1 cellular context compared by ENCODE assay signal in the genomic region with DNA sequence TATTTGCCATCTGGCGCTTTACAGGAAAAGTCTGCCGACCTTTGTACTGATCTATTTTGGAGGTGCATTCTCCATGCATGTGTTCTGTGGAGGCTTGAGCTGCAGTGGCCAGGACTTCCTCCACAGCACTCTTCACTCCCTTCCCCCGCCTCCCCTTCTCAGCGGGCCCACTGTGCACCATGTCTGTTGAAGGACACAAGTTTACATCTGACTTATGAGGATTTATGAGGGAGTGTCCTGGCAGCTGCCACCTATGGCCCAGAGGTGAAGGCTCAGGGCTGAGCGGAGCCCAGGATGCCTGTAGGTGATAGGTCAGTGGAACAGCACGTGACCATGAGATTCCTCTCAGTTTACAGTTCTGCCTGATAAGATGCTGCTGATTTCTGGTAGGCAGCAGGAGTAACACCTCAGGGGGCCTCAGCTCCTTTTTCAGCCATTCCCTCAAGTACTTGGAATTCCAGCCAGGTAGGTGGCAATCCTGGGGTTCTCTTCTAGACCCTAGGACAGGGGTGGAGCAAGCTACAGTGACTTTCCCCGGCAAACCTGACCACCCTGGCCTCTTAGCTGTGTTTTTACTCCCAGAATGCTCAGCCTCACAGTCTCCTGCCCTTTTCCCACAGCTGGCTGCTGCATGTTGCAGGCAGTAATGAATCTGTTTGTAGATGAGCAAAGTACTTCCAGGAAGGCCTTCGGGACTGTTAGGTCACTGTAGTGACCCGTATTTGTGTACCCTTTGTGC.
TF ChIP-seq lines count a peak whose summit lies in the region.

No MANE protein-coding gene starts in this region.

TF ChIP-seq in HepG2, 621 proteins besides CTCF, POLR2A, EP300 and RAD21 (continued from another document and continues in another):
- TF ChIP-seq LCORL (IDR thresholded peaks at IDR 0.05) (peak; percentile 66; the same call in 1 of the 2 replicates), LCORL (CRISPR knock-in tag; IDR thresholded peaks at IDR 0.05) (peak; percentile 87), ZNF549 (CRISPR knock-in tag; IDR thresholded peaks at IDR 0.05) (no peak), THAP11 (CRISPR knock-in tag; IDR thresholded peaks at IDR 0.05) (peak; percentile 40; the same call in 1 of the 2 replicates), EED (CRISPR knock-in tag; IDR thresholded peaks at IDR 0.05) (no peak), ZC3H4 (CRISPR knock-in tag; IDR thresholded peaks at IDR 0.05; ENCODE audit: borderline replicate concordance) (no peak), KAT8 (CRISPR knock-in tag; IDR thresholded peaks at IDR 0.05) (peak; percentile 20; the same call in 1 of the 2 replicates), FOXK2 (IDR thresholded peaks at IDR 0.05) (0 out of 2 replicates have a peak, but pooled peaks have one; percentile 24), SNRNP70 (IDR thresholded peaks at IDR 0.05; ENCODE audit: low read depth, low read length) (no peak), DNMT1 (CRISPR knock-in tag; IDR thresholded peaks at IDR 0.05) (no peak), ZFP36 (IDR thresholded peaks at IDR 0.05; ENCODE audit: borderline replicate concordance, low read depth, low read length, partially characterized antibody) (no peak), ZKSCAN1 (IDR thresholded peaks at IDR 0.05; ENCODE audit: low read length) (peak; percentile 87), PCBP2 (optimal IDR thresholded peaks at IDR 0.05; ENCODE audit: low read depth, low read length, poor library complexity, severe bottlenecking) (no peak), ZBTB7B (CRISPR knock-in tag; IDR thresholded peaks at IDR 0.05) (0 out of 2 replicates have a peak, but pooled peaks have one; percentile 39), HNF4G (IDR thresholded peaks at IDR 0.05; ENCODE audit: borderline replicate concordance, low read depth, low read length) (peak; percentile 92), HNF4G (CRISPR knock-in tag; IDR thresholded peaks at IDR 0.05; ENCODE audit: borderline replicate concordance, low read depth) (peak; percentile 86), FOSL1 (CRISPR knock-in tag; IDR thresholded peaks at IDR 0.05; ENCODE audit: borderline replicate concordance) (no peak), ZNF672 (CRISPR knock-in tag; IDR thresholded peaks at IDR 0.05) (no peak), TAF15 (IDR thresholded peaks at IDR 0.05; ENCODE audit: low read depth, low read length, poor library complexity, severe bottlenecking) (no peak), ADNP (CRISPR knock-in tag; IDR thresholded peaks at IDR 0.05) (no peak), ZKSCAN8 (CRISPR knock-in tag; IDR thresholded peaks at IDR 0.05; ENCODE audit: borderline replicate concordance) (peak; percentile 71; the same call in 1 of the 2 replicates), ZNF652 (CRISPR knock-in tag; IDR thresholded peaks at IDR 0.05; ENCODE audit: borderline replicate concordance, low read depth) (no peak), HMG20A (CRISPR knock-in tag; IDR thresholded peaks at IDR 0.05; ENCODE audit: borderline replicate concordance) (peak; percentile 40; the same call in 1 of the 2 replicates), GABPB1 (CRISPR knock-in tag; IDR thresholded peaks at IDR 0.05) (peak; percentile 42; the same call in 1 of the 2 replicates), KDM6A (CRISPR knock-in tag; IDR thresholded peaks at IDR 0.05; ENCODE audit: low read depth) (peak; percentile 94), ZZZ3 (CRISPR knock-in tag; IDR thresholded peaks at IDR 0.05; ENCODE audit: borderline replicate concordance) (no peak), IKZF4 (CRISPR knock-in tag; IDR thresholded peaks at IDR 0.05; ENCODE audit: borderline replicate concordance, low read depth, not compliant biosample characterization) (no peak), ZNF20 (CRISPR knock-in tag; IDR thresholded peaks at IDR 0.05) (no peak), ZNF572 (CRISPR knock-in tag; IDR thresholded peaks at IDR 0.05) (no peak), ZNF383 (CRISPR knock-in tag; IDR thresholded peaks at IDR 0.05; ENCODE audit: borderline replicate concordance) (no peak), HDAC6 (IDR thresholded peaks at IDR 0.05; ENCODE audit: low read depth, low read length) (no peak), ZNF790 (CRISPR knock-in tag; IDR thresholded peaks at IDR 0.05; ENCODE audit: borderline replicate concordance) (peak; percentile 65; the same call in 1 of the 2 replicates), MEF2D (CRISPR knock-in tag; IDR thresholded peaks at IDR 0.05) (peak; percentile 92), KLF16 (CRISPR knock-in tag; IDR thresholded peaks at IDR 0.05) (no peak), ZNF709 (CRISPR knock-in tag; IDR thresholded peaks at IDR 0.05) (0 out of 2 replicates have a peak, but pooled peaks have one; percentile 43)
- TF ChIP-seq, protein P1, sequence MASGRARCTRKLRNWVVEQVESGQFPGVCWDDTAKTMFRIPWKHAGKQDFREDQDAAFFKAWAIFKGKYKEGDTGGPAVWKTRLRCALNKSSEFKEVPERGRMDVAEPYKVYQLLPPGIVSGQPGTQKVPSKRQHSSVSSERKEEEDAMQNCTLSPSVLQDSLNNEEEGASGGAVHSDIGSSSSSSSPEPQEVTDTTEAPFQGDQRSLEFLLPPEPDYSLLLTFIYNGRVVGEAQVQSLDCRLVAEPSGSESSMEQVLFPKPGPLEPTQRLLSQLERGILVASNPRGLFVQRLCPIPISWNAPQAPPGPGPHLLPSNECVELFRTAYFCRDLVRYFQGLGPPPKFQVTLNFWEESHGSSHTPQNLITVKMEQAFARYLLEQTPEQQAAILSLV (CRISPR knock-in tag; IDR thresholded peaks at IDR 0.05; ENCODE audit: borderline replicate concordance): 0 out of 2 replicates have a peak, but pooled peaks have one; percentile 42
- TF ChIP-seq, protein P2, sequence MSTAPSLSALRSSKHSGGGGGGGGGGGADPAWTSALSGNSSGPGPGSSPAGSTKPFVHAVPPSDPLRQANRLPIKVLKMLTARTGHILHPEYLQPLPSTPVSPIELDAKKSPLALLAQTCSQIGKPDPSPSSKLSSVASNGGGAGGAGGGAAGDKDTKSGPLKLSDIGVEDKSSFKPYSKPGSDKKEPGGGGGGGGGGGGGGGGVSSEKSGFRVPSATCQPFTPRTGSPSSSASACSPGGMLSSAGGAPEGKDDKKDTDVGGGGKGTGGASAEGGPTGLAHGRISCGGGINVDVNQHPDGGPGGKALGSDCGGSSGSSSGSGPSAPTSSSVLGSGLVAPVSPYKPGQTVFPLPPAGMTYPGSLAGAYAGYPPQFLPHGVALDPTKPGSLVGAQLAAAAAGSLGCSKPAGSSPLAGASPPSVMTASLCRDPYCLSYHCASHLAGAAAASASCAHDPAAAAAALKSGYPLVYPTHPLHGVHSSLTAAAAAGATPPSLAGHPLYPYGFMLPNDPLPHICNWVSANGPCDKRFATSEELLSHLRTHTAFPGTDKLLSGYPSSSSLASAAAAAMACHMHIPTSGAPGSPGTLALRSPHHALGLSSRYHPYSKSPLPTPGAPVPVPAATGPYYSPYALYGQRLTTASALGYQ (CRISPR knock-in tag; IDR thresholded peaks at IDR 0.05): no peak
- TF ChIP-seq, protein P3, sequence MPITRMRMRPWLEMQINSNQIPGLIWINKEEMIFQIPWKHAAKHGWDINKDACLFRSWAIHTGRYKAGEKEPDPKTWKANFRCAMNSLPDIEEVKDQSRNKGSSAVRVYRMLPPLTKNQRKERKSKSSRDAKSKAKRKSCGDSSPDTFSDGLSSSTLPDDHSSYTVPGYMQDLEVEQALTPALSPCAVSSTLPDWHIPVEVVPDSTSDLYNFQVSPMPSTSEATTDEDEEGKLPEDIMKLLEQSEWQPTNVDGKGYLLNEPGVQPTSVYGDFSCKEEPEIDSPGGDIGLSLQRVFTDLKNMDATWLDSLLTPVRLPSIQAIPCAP (CRISPR knock-in tag; IDR thresholded peaks at IDR 0.05; ENCODE audit: low read depth): no peak
- TF ChIP-seq, protein P4, sequence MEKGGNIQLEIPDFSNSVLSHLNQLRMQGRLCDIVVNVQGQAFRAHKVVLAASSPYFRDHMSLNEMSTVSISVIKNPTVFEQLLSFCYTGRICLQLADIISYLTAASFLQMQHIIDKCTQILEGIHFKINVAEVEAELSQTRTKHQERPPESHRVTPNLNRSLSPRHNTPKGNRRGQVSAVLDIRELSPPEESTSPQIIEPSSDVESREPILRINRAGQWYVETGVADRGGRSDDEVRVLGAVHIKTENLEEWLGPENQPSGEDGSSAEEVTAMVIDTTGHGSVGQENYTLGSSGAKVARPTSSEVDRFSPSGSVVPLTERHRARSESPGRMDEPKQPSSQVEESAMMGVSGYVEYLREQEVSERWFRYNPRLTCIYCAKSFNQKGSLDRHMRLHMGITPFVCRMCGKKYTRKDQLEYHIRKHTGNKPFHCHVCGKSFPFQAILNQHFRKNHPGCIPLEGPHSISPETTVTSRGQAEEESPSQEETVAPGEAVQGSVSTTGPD (CRISPR knock-in tag; IDR thresholded peaks at IDR 0.05): peak; percentile 96
- TF ChIP-seq, protein P5, sequence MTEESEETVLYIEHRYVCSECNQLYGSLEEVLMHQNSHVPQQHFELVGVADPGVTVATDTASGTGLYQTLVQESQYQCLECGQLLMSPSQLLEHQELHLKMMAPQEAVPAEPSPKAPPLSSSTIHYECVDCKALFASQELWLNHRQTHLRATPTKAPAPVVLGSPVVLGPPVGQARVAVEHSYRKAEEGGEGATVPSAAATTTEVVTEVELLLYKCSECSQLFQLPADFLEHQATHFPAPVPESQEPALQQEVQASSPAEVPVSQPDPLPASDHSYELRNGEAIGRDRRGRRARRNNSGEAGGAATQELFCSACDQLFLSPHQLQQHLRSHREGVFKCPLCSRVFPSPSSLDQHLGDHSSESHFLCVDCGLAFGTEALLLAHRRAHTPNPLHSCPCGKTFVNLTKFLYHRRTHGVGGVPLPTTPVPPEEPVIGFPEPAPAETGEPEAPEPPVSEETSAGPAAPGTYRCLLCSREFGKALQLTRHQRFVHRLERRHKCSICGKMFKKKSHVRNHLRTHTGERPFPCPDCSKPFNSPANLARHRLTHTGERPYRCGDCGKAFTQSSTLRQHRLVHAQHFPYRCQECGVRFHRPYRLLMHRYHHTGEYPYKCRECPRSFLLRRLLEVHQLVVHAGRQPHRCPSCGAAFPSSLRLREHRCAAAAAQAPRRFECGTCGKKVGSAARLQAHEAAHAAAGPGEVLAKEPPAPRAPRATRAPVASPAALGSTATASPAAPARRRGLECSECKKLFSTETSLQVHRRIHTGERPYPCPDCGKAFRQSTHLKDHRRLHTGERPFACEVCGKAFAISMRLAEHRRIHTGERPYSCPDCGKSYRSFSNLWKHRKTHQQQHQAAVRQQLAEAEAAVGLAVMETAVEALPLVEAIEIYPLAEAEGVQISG (CRISPR knock-in tag; IDR thresholded peaks at IDR 0.05): peak; percentile 41
- TF ChIP-seq, protein P6, sequence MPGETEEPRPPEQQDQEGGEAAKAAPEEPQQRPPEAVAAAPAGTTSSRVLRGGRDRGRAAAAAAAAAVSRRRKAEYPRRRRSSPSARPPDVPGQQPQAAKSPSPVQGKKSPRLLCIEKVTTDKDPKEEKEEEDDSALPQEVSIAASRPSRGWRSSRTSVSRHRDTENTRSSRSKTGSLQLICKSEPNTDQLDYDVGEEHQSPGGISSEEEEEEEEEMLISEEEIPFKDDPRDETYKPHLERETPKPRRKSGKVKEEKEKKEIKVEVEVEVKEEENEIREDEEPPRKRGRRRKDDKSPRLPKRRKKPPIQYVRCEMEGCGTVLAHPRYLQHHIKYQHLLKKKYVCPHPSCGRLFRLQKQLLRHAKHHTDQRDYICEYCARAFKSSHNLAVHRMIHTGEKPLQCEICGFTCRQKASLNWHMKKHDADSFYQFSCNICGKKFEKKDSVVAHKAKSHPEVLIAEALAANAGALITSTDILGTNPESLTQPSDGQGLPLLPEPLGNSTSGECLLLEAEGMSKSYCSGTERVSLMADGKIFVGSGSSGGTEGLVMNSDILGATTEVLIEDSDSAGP (CRISPR knock-in tag; IDR thresholded peaks at IDR 0.05; ENCODE audit: borderline replicate concordance): no peak; the same call in none of the 2 replicates
- TF ChIP-seq, protein P7, sequence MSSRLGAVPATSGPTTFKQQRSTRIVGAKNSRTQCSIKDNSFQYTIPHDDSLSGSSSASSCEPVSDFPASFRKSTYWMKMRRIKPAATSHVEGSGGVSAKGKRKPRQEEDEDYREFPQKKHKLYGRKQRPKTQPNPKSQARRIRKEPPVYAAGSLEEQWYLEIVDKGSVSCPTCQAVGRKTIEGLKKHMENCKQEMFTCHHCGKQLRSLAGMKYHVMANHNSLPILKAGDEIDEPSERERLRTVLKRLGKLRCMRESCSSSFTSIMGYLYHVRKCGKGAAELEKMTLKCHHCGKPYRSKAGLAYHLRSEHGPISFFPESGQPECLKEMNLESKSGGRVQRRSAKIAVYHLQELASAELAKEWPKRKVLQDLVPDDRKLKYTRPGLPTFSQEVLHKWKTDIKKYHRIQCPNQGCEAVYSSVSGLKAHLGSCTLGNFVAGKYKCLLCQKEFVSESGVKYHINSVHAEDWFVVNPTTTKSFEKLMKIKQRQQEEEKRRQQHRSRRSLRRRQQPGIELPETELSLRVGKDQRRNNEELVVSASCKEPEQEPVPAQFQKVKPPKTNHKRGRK (CRISPR knock-in tag; IDR thresholded peaks at IDR 0.05): no peak
- TF ChIP-seq, protein P8, sequence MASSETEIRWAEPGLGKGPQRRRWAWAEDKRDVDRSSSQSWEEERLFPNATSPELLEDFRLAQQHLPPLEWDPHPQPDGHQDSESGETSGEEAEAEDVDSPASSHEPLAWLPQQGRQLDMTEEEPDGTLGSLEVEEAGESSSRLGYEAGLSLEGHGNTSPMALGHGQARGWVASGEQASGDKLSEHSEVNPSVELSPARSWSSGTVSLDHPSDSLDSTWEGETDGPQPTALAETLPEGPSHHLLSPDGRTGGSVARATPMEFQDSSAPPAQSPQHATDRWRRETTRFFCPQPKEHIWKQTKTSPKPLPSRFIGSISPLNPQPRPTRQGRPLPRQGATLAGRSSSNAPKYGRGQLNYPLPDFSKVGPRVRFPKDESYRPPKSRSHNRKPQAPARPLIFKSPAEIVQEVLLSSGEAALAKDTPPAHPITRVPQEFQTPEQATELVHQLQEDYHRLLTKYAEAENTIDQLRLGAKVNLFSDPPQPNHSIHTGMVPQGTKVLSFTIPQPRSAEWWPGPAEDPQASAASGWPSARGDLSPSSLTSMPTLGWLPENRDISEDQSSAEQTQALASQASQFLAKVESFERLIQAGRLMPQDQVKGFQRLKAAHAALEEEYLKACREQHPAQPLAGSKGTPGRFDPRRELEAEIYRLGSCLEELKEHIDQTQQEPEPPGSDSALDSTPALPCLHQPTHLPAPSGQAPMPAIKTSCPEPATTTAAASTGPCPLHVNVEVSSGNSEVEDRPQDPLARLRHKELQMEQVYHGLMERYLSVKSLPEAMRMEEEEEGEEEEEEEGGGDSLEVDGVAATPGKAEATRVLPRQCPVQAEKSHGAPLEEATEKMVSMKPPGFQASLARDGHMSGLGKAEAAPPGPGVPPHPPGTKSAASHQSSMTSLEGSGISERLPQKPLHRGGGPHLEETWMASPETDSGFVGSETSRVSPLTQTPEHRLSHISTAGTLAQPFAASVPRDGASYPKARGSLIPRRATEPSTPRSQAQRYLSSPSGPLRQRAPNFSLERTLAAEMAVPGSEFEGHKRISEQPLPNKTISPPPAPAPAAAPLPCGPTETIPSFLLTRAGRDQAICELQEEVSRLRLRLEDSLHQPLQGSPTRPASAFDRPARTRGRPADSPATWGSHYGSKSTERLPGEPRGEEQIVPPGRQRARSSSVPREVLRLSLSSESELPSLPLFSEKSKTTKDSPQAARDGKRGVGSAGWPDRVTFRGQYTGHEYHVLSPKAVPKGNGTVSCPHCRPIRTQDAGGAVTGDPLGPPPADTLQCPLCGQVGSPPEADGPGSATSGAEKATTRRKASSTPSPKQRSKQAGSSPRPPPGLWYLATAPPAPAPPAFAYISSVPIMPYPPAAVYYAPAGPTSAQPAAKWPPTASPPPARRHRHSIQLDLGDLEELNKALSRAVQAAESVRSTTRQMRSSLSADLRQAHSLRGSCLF (CRISPR knock-in tag; IDR thresholded peaks at IDR 0.05; ENCODE audit: borderline replicate concordance): no peak
